16 cellular contexts compared by ENCODE assay signal in genomic region chr4:94598758-94599157, GRCh38.
DNase-seq lines count a peak whose midpoint lies in the region; ATAC-seq, FAIRE-seq and TF ChIP-seq lines count a peak whose summit lies in the region.
"Had no signal": no experiment of that assay in that cellular context is flagged by ENCODE, and none has a peak within 500 bp of the region (broad histone marks: within the 10 kb centered on the region; RNA-seq: fewer than 3 reads in every experiment).

No MANE protein-coding gene starts in this region.

- 95% methylated on average over 1 of the region's 1 CpG for WGBS in GM12878 (ENCODE audit: insufficient coverage, insufficient replicate concordance, low lambda C conversion rate, missing lambda C conversion rate)

- RAD21 ChIA-PET in GM12878 (lab: Charles Lee; ENCODE audit: unreplicated experiment): interaction anchor here (0.8 kb wide), 1 partner anchor 192 kb away, joined by 4 read pairs; no protein-coding TSS in a partner anchor

- H3K36me3 ChIP-seq in cardiac muscle cell (peaks cover 49% of the 10 kb centered on the region), GM12878 (ENCODE audit: control insufficient read depth in 2 of 2, insufficient read depth in 2 of 2, low read length in 1 of 2) (no peaks in the 10 kb centered on the region; a peak in 1 of 4 replicates)

- peaks cover 7% of the 10 kb centered on the region for H3K4me1 ChIP-seq in cardiac muscle cell (ENCODE audit: low read depth)
- no peaks in the 10 kb centered on the region for H3K4me1 ChIP-seq in GM12878 (ENCODE audit: control insufficient read depth, insufficient read depth, low read length)

- peak overlapping the region; percentile 27 for H3K27ac ChIP-seq in cardiac muscle cell
- H3K27ac ChIP-seq in GM12878 (ENCODE audit: control insufficient read depth, insufficient read depth): no peak overlapping the region
- H3K27ac ChIP-seq: BLaER1 treated with 17β-estradiol and CSF1 and Interleukin-3, amounts not matched to agents 10 nM and 100 nM; KMS-11 had no signal

- POLR2A ChIA-PET in GM12878 (lab: Charles Lee): no interaction called here

- intact Hi-C loops in Right ventricle myocardium superior (cut with DNase I): loop anchor here (5.0 kb wide), 1 partner anchor 191 kb away; no protein-coding TSS in a partner anchor
- intact Hi-C loops in GM12878 (cut with micrococcal nuclease; ENCODE audit: unreplicated experiment): loop anchor here (10.0 kb wide), 1 partner anchor 804 kb away; no protein-coding TSS in a partner anchor

- CTCF ChIA-PET in GM12878 (lab: Yijun Ruan, JAX): interaction anchor here (1.0 to 4.5 kb wide), 5 partner anchors 12 to 191 kb away, joined by 3 to 29 read pairs (median 3); no protein-coding TSS in a partner anchor

- no peak for TF ChIP-seq RAD21 in GM12878 (IDR thresholded peaks at IDR 0.05; ENCODE audit: insufficient read depth, low read depth, low read length)

- no peak for FAIRE-seq in GM12878 (lab: Jason Lieb, UNC)
- FAIRE-seq: H1 had no signal

- H3K9me3 ChIP-seq in cardiac muscle cell (ENCODE audit: low read depth) (no peaks in the 10 kb centered on the region), GM12878 (replicated peaks; ENCODE audit: control insufficient read depth, insufficient read depth, low read length) (no peaks in the 10 kb centered on the region)
- H3K9me3 ChIP-seq: BLaER1 treated with 17β-estradiol and CSF1 and Interleukin-3, amounts not matched to agents 10 nM and 100 nM had no signal

- no TSS peak for BruUV-seq in GM12878 (replicated peaks; lab: Mats Ljungman, UMichigan)

- no peak overlapping the region for H3K4me3 ChIP-seq in cardiac muscle cell
- H3K4me3 ChIP-seq in GM12878: no peak overlapping the region
- H3K4me3 ChIP-seq: BLaER1 treated with 17β-estradiol and CSF1 and Interleukin-3, amounts not matched to agents 10 nM and 100 nM had no signal

- SMC1A ChIA-PET in GM12878 (lab: Charles Lee; ENCODE audit: uncharacterized antibody, unreplicated experiment): interaction anchor here (0.7 to 1.8 kb wide), 3 partner anchors 192 to 296 kb away, joined by 3 to 7 read pairs (median 3); no protein-coding TSS in a partner anchor

- no peak for ATAC-seq in Right ventricle myocardium superior (ENCODE audit: poor library complexity)
- peak; percentile 39 for ATAC-seq in GM18858 (IDR thresholded peaks at IDR 0.05; ENCODE audit: unreplicated experiment)
- ATAC-seq in GM21360 (IDR thresholded peaks at IDR 0.05; ENCODE audit: unreplicated experiment): peak; percentile 40
- ATAC-seq in GM12878: no peak; the same call in 2 of the 3 replicates
- ATAC-seq in esophagus mucosa: no peak
- ATAC-seq: CD8-positive, alpha-beta T cell had no signal

- in situ Hi-C loops in GM12878 (cut with MboI): loop anchor here (5.0 kb wide), 1 partner anchor 191 kb away; no protein-coding TSS in a partner anchor

- TF ChIP-seq CTCF in cardiac muscle cell (IDR thresholded peaks at IDR 0.05; ENCODE audit: low read depth, low read length): no peak
- TF ChIP-seq CTCF in GM12878 (IDR thresholded peaks at IDR 0.05 in 2 of 3, conservative IDR thresholded peaks at IDR 0.05 in 1 of 3; ENCODE audit: control insufficient read depth in 2 of 3, extremely low read depth in 1 of 3, insufficient read depth in 1 of 3, low read depth in 3 of 3, low read length in 3 of 3): no peak

- no peak for DNase-seq in cardiac muscle cell (ENCODE audit: low read depth in 1 of 2, low spot score in 1 of 2)
- DNase-seq in Right ventricle myocardium superior: no peak
- DNase-seq in GM12878 (ENCODE audit: low read depth, low spot score): no peak
- DNase-seq in RPMI8226: no peak
- no peak for DNase-seq in cerebellar nuclear complex (lab: John Stamatoyannopoulos, UW)
- DNase-seq: Calu3; CD8-positive, alpha-beta T cell; DMS79 treated with DMSO at 0.1 percent for 48 hours; GF-D8; H9 had no signal

- no peak overlapping the region for H2AFZ ChIP-seq in GM12878 (ENCODE audit: control insufficient read depth, low read depth, low read length)

- H3K79me2 ChIP-seq in GM12878 (ENCODE audit: control insufficient read depth, insufficient read depth, low read length): no peaks in the 10 kb centered on the region

- no peak for TF ChIP-seq POLR2A in GM12878 (IDR thresholded peaks at IDR 0.05; ENCODE audit: low read depth, low read length)

- H3K4me2 ChIP-seq in GM12878 (ENCODE audit: control insufficient read depth, insufficient read depth): no peak overlapping the region
- H3K4me2 ChIP-seq: BLaER1 treated with 17β-estradiol and CSF1 and Interleukin-3, amounts not matched to agents 10 nM and 100 nM; KMS-11 had no signal

- no peak for TF ChIP-seq EP300 in GM12878 (IDR thresholded peaks at IDR 0.05; ENCODE audit: borderline replicate concordance in 1 of 2, control insufficient read depth in 1 of 2, low read depth in 2 of 2, low read length in 2 of 2)

- H4K20me1 ChIP-seq in GM12878 (ENCODE audit: control insufficient read depth, insufficient read depth): no peaks in the 10 kb centered on the region
- H4K20me1 ChIP-seq: BLaER1 treated with 17β-estradiol and CSF1 and Interleukin-3, amounts not matched to agents 10 nM and 100 nM had no signal

- no peak overlapping the region for H3K9ac ChIP-seq in GM12878 (ENCODE audit: control insufficient read depth, insufficient read depth, low read length)
- H3K9ac ChIP-seq: BLaER1 treated with 17β-estradiol and CSF1 and Interleukin-3, amounts not matched to agents 10 nM and 100 nM; KMS-11 had no signal

- H3K27me3 ChIP-seq in cardiac muscle cell (no peaks in the 10 kb centered on the region), GM12878 (replicated peaks in 1 of 2; ENCODE audit: control insufficient read depth in 2 of 2, insufficient read depth in 2 of 2, low read length in 1 of 2) (no peaks in the 10 kb centered on the region)
- H3K27me3 ChIP-seq: BLaER1 treated with 17β-estradiol and CSF1 and Interleukin-3, amounts not matched to agents 10 nM and 100 nM had no signal

TF ChIP-seq in GM12878, 131 proteins besides CTCF, POLR2A, EP300 and RAD21:
- peak; percentile 59; the same call in 1 of the 2 replicates for TF ChIP-seq SPI1 (IDR thresholded peaks at IDR 0.05; ENCODE audit: borderline replicate concordance, insufficient read depth, low read depth, low read length)
- TF ChIP-seq SP1 (IDR thresholded peaks at IDR 0.05; ENCODE audit: low read depth, low read length): no peak

Comparison
In these comparisons a context has a peak if more than half of its experiments do, and no peak if none do; other contexts are left out.
1. ATAC-seq: peak in GM18858 (single experiment) and GM21360 (single experiment); none in Right ventricle myocardium superior (single experiment), GM12878 (single experiment) and esophagus mucosa (single experiment).